1 cellular context compared by ENCODE assay signal in genomic region chr7:100655908-100656674, GRCh38.
A peak's percentile ranks its signal among the peaks of the same experiment; 100 is the strongest.
TF ChIP-seq lines count a peak whose summit lies in the region.

ACTL6B (minus strand) TSS chr7:100656448; CDS start chr7:100656354, 94 bp downstream.

TF ChIP-seq in K562, 482 proteins besides CTCF, POLR2A, EP300 and RAD21 (continued from another document and continues in another):
- TF ChIP-seq ARID3B (CRISPR knock-in tag; IDR thresholded peaks at IDR 0.05; ENCODE audit: borderline replicate concordance) = no peak
- TF ChIP-seq DIDO1 (tag; IDR thresholded peaks at IDR 0.05; ENCODE audit: low read depth) = no peak
- no peak for TF ChIP-seq SRSF9 (IDR thresholded peaks at IDR 0.05; ENCODE audit: borderline replicate concordance, low read depth, low read length)
- TF ChIP-seq SUPT5H (IDR thresholded peaks at IDR 0.05) = no peak
- TF ChIP-seq BRD9 (IDR thresholded peaks at IDR 0.05; ENCODE audit: low read depth, partially characterized antibody) = no peak
- TF ChIP-seq ZNF696 (CRISPR knock-in tag; conservative IDR thresholded peaks at IDR 0.05) = no peak
- no peak for TF ChIP-seq ZMIZ1 (IDR thresholded peaks at IDR 0.05; ENCODE audit: low read depth in 2 of 2, low read length in 2 of 2)
- TF ChIP-seq CLOCK (CRISPR knock-in tag; IDR thresholded peaks at IDR 0.05; ENCODE audit: borderline replicate concordance) = no peak
- TF ChIP-seq FOXM1 (IDR thresholded peaks at IDR 0.05; ENCODE audit: low read depth) = peak; percentile 51; the same call in 1 of the 2 replicates
- TF ChIP-seq FOXM1 (CRISPR knock-in tag; IDR thresholded peaks at IDR 0.05; ENCODE audit: low read depth) = 0 out of 2 replicates have a peak, but pooled peaks have one; percentile 53
- TF ChIP-seq MECOM (CRISPR knock-in tag; IDR thresholded peaks at IDR 0.05) = no peak
- TF ChIP-seq KAT2B (IDR thresholded peaks at IDR 0.05; ENCODE audit: low read depth, low read length) = no peak
- no peak for TF ChIP-seq HSF4 (CRISPR knock-in tag; IDR thresholded peaks at IDR 0.05; ENCODE audit: borderline replicate concordance)
- TF ChIP-seq IRF1 (CRISPR knock-in tag; IDR thresholded peaks at IDR 0.05; ENCODE audit: borderline replicate concordance) = peak; percentile 95; the same call in 1 of the 2 replicates
- TF ChIP-seq U2AF1 (optimal IDR thresholded peaks at IDR 0.05; ENCODE audit: low read depth, low read length) = no peak
- TF ChIP-seq RFX5 (IDR thresholded peaks at IDR 0.05; ENCODE audit: low read depth, low read length) = no peak
- peak; percentile 93 for TF ChIP-seq ZFP91 (CRISPR knock-in tag; IDR thresholded peaks at IDR 0.05)
- no peak for TF ChIP-seq ETS2 (tag; IDR thresholded peaks at IDR 0.05; ENCODE audit: borderline replicate concordance, poor library complexity, severe bottlenecking)
- peak in 1 of 2 experiments; percentile 43; a peak in 1 of 4 replicates for TF ChIP-seq ETV6 (IDR thresholded peaks at IDR 0.05; ENCODE audit: borderline replicate concordance in 1 of 2, low read depth in 2 of 2, low read length in 1 of 2)
- peak; percentile 74; the same call in 1 of the 2 replicates for TF ChIP-seq ETV6 (CRISPR knock-in tag; IDR thresholded peaks at IDR 0.05; ENCODE audit: borderline replicate concordance)
- no peak for TF ChIP-seq SREBF1 (IDR thresholded peaks at IDR 0.05; ENCODE audit: borderline replicate concordance, low read depth, low read length)
- peak; percentile 92 for TF ChIP-seq ZBTB43 (CRISPR knock-in tag; IDR thresholded peaks at IDR 0.05)
- no peak for TF ChIP-seq ZNF311 (CRISPR knock-in tag; IDR thresholded peaks at IDR 0.05)
- TF ChIP-seq ZNF3 (CRISPR knock-in tag; IDR thresholded peaks at IDR 0.05) = no peak
- TF ChIP-seq MYBL2 (IDR thresholded peaks at IDR 0.05; ENCODE audit: low read depth) = no peak
- TF ChIP-seq MYBL2 (CRISPR knock-in tag; IDR thresholded peaks at IDR 0.05; ENCODE audit: borderline replicate concordance) = no peak
- TF ChIP-seq ZNF785 (CRISPR knock-in tag; IDR thresholded peaks at IDR 0.05) = no peak
- TF ChIP-seq FOXO4 (CRISPR knock-in tag; IDR thresholded peaks at IDR 0.05) = no peak
- no peak for TF ChIP-seq BCL6 (CRISPR knock-in tag; IDR thresholded peaks at IDR 0.05)
- TF ChIP-seq PREB (CRISPR knock-in tag; IDR thresholded peaks at IDR 0.05) = no peak
- no peak for TF ChIP-seq NCOA4 (IDR thresholded peaks at IDR 0.05; ENCODE audit: partially characterized antibody)
- 0 out of 4 replicates have a peak, but pooled peaks of 1 of the 2 experiments have one; percentile 20 for TF ChIP-seq TRIM24 (IDR thresholded peaks at IDR 0.05)
- no peak for TF ChIP-seq E2F8 (IDR thresholded peaks at IDR 0.05; ENCODE audit: low read depth, partially characterized antibody)
- TF ChIP-seq ZNF395 (CRISPR knock-in tag; IDR thresholded peaks at IDR 0.05) = no peak
- no peak for TF ChIP-seq ZNF239 (CRISPR knock-in tag; IDR thresholded peaks at IDR 0.05)
- TF ChIP-seq SP1 (CRISPR knock-in tag; IDR thresholded peaks at IDR 0.05) = peak; percentile 89
- TF ChIP-seq ELK1 (CRISPR knock-in tag; IDR thresholded peaks at IDR 0.05) = no peak
- no peak for TF ChIP-seq MEIS2 (IDR thresholded peaks at IDR 0.05; ENCODE audit: partially characterized antibody)
